Comparison of ENCODE assay signal across 10 cellular contexts in the genomic region with DNA sequence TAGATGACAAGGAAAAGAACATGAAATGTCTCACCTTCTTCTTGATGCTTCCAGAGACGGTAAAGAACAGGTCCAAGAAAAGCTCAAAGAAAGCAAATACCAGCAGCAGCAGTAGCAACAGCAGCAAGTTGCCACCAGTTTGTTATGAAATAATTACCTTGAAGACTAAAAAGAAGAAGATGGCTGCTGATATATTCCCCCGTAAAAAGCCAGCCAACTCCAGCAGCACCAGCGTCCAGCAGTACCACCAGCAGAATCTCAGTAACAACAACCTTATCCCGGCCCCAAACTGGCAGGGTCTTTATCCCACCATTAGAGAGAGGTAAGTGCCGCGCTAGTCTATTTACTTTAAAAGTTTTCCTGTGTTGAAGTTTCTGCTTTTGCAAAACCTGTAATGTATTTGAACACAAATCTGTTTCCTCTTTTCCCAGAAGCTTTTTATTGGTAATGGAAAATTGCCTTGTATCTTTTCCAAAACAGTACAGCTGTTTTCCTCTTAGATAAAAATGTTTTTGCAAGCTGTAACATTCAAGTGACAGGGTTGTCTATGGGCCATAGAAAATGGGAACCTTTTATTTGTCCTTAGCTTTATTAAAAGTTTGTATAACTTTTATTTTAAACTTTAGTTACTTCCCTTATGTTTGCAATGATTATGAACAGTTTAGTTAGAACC. TPM values are rescaled to one million over a fixed set of nuclear protein-coding genes. Genes with fewer than 3 reads are reported as not detected.
DNase-seq lines count a peak whose midpoint lies in the region; ATAC-seq and TF ChIP-seq lines count a peak whose summit lies in the region.
"Had no signal": no experiment of that assay in that cellular context is flagged by ENCODE, and none has a peak within 500 bp of the region (broad histone marks: within the 10 kb centered on the region; RNA-seq: fewer than 3 reads in every experiment).

No MANE protein-coding gene starts in this region.

- no peaks in the 10 kb centered on the region for H3K4me1 ChIP-seq in mesenchymal stem cell (ENCODE audit: control insufficient read depth, insufficient read depth, low read depth, low read length)

- no peaks in the 10 kb centered on the region for H3K9me3 ChIP-seq in mesenchymal stem cell (ENCODE audit: control insufficient read depth, low read length)

- no peak overlapping the region for H4K8ac ChIP-seq in mesenchymal stem cell (ENCODE audit: low read length)

- no peak overlapping the region for H2AK5ac ChIP-seq in mesenchymal stem cell (ENCODE audit: low read length, severe bottlenecking)

- TF ChIP-seq CTCF in coronary artery (IDR thresholded peaks at IDR 0.05) = no peak

- H4K91ac ChIP-seq in mesenchymal stem cell (ENCODE audit: low read length) = no peak overlapping the region

- peak overlapping the region; percentile 59 for H3K4me3 ChIP-seq in coronary artery
- peak overlapping the region in 1 of 2 experiments; percentile 80 for H3K4me3 ChIP-seq in mesenchymal stem cell (ENCODE audit: insufficient read depth in 1 of 2, low read depth in 1 of 2, low read length in 2 of 2)

- H3K27me3 ChIP-seq in mesenchymal stem cell (ENCODE audit: control insufficient read depth in 1 of 2, insufficient read depth in 1 of 2, low read length in 2 of 2) = no peaks in the 10 kb centered on the region

- peak; percentile 30 for DNase-seq in DMS 273 (lab: John Stamatoyannopoulos, UW; ENCODE audit: unreplicated experiment)
- DNase-seq in DMS 273 treated with DMSO at 0.1 percent for 48 hours (lab: John Stamatoyannopoulos, UW) = no peak
- no peak for DNase-seq in coronary artery (ENCODE audit: low spot score)
- no peak for DNase-seq in mesenchymal stem cell
- DNase-seq in putamen (ENCODE audit: low spot score) = no peak
- no peak for DNase-seq in stimulated activated CD4-positive, alpha-beta T cell treated with anti-CD3 and anti-CD28 coated beads, Interleukin-12 subunit alpha, Interleukin-12 subunit beta, amount 100 ng/mL, for 4 hours
- DNase-seq: activated CD8-positive, alpha-beta T cell treated with anti-CD3 and anti-CD28 coated beads for 36 hours had no signal

- H3K4me2 ChIP-seq in mesenchymal stem cell (ENCODE audit: low read length, poor library complexity, severe bottlenecking) = no peak overlapping the region

- no peak overlapping the region for H2BK15ac ChIP-seq in mesenchymal stem cell (ENCODE audit: low read depth, poor library complexity, severe bottlenecking)

- H2BK12ac ChIP-seq in mesenchymal stem cell (ENCODE audit: low read length in 2 of 2) = no peak overlapping the region

- H3K4ac ChIP-seq in mesenchymal stem cell (ENCODE audit: low read depth in 1 of 2, low read length in 2 of 2) = no peak overlapping the region

- H3K14ac ChIP-seq in mesenchymal stem cell (ENCODE audit: low read length in 2 of 2) = no peak overlapping the region

- peak overlapping the region; percentile 79 for H3K9ac ChIP-seq in mesenchymal stem cell (ENCODE audit: low read length)

- H3K79me1 ChIP-seq in mesenchymal stem cell (replicated peaks; ENCODE audit: low read length, poor library complexity, severe bottlenecking) = peaks cover 17% of the 10 kb centered on the region

- H3K36me3 ChIP-seq in mesenchymal stem cell (ENCODE audit: control insufficient read depth in 1 of 2, insufficient read depth in 2 of 2, low read depth in 1 of 2, low read length in 2 of 2) = peaks cover 12 to 14% of the 10 kb centered on the region in 2 experiments

- peak overlapping the region in 1 of 2 donors; percentile 6 for H3K27ac ChIP-seq in coronary artery
- no peak overlapping the region for H3K27ac ChIP-seq in mesenchymal stem cell (ENCODE audit: low read length, poor library complexity, severe bottlenecking)
- H3K27ac ChIP-seq in temporal lobe (ENCODE audit: low read depth, low read length) = peak overlapping the region; percentile 90
- H3K27ac ChIP-seq: 22Rv1 had no signal

- H3K18ac ChIP-seq in mesenchymal stem cell (ENCODE audit: low read depth in 1 of 2, low read length in 2 of 2) = no peak overlapping the region

- no peak overlapping the region for H2AFZ ChIP-seq in mesenchymal stem cell (ENCODE audit: low read depth, low read length)

- H2BK5ac ChIP-seq in mesenchymal stem cell (ENCODE audit: low read depth, low read length, poor library complexity, severe bottlenecking) = no peak overlapping the region

- no peak for ATAC-seq in HG02763 (IDR thresholded peaks at IDR 0.05; ENCODE audit: unreplicated experiment)
- ATAC-seq: activated CD8-positive, alpha-beta T cell treated with anti-CD3 and anti-CD28 coated beads for 36 hours had no signal

- no peak overlapping the region for H2BK120ac ChIP-seq in mesenchymal stem cell (ENCODE audit: low read depth, low read length)

- H3K23ac ChIP-seq in mesenchymal stem cell (ENCODE audit: low read length in 2 of 2) = no peak overlapping the region

- 91% methylated on average over 3 of the region's 6 CpGs for WGBS in mesenchymal stem cell

RNA-seq across cellular contexts. Expression of gene BTBD3, which starts 0.7 kb away (rescaled TPM):
- polyA plus RNA-seq in mesenchymal stem cell (2013, experiment 1 of 2) = 12.2 TPM
- 11.2 TPM for polyA plus RNA-seq in mesenchymal stem cell (2013, experiment 2 of 2)
- total RNA-seq in temporal lobe = 25.6 TPM
